Comparison of ENCODE assay signal across 7 cellular contexts in the genomic region with DNA sequence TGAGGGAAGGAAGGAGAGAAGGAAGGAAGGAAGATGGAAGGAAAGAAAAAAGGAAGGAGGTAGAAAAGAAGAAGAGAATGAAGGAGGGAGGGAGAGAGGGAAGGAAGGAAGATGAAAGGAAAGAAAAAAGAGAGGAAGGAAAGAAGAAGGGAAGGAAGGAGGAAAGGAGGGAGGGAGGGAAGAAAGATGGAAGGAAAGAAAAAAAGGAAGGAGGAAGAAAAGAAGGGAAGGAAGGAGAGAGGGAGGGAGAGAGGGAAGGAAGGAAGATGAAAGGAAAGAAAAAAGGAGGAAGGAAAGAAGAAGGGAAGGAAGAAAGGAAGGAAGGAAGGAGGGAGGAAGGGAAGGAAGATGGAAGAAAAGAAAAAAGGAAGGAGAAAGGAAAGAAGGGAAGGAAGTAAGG.
"Had no signal": no experiment of that assay in that cellular context is flagged by ENCODE, and none has a peak within 500 bp of the region (broad histone marks: within the 10 kb centered on the region; RNA-seq: fewer than 3 reads in every experiment).

No MANE protein-coding gene starts in this region.

- H3K9ac ChIP-seq: GM23248 had no signal

- H3K4me1 ChIP-seq: HAP-1 had no signal

- H3K36me3 ChIP-seq: HAP-1 had no signal

- FAIRE-seq: HTR-8/SVneo had no signal

- H3K4me3 ChIP-seq: GM23248, HAP-1 had no signal

- DNase-seq: GM23248, GOT3, H7, KG1 had no signal

- H2AFZ ChIP-seq: GM23248 had no signal

- H3K9me3 ChIP-seq: HAP-1 had no signal

- ATAC-seq: HCT116 had no signal

- H3K27ac ChIP-seq: GM23248 had no signal
